In genomic region chr14:76836029-76836630, GRCh38 we compare ENCODE assay signal across 29 cellular contexts. TPM values are rescaled to one million over a fixed set of nuclear protein-coding genes. Genes with fewer than 3 reads are reported as not detected.
A peak's percentile ranks its signal among the peaks of the same experiment; 100 is the strongest.
DNase-seq lines count a peak whose midpoint lies in the region; ATAC-seq, FAIRE-seq and TF ChIP-seq lines count a peak whose summit lies in the region.
"Had no signal": no experiment of that assay in that cellular context is flagged by ENCODE, and none has a peak within 500 bp of the region (broad histone marks: within the 10 kb centered on the region; RNA-seq: fewer than 3 reads in every experiment).

No MANE protein-coding gene starts in this region.

- no peak overlapping the region for H3K4ac ChIP-seq in H1 (replicated peaks; ENCODE audit: insufficient read length, low read depth, low read length)

- no peaks in the 10 kb centered on the region for H3K4me1 Mint-ChIP-seq in natural killer cell
- H3K4me1 Mint-ChIP-seq: activated CD4-positive, alpha-beta T cell treated with anti-CD3 and anti-CD28 coated beads, Interleukin-2, amount 10 ng/mL, durations not matched to agents 24 days and 14 days; activated CD8-positive, alpha-beta memory T cell treated with anti-CD3 and anti-CD28 coated beads, Interleukin-2, amount 10 ng/mL, durations not matched to agents 7 days and 5 days; activated naive CD8-positive, alpha-beta T cell treated with anti-CD3 and anti-CD28 coated beads, Interleukin-2, amount 10 ng/mL, durations not matched to agents 7 days and 5 days; activated T-helper 17 cell treated with anti-CD3 and anti-CD28 coated beads, Interleukin-2, amount 50 U/mL, for 72 hours; CD4-positive, CD25-positive, alpha-beta regulatory T cell; naive thymus-derived CD4-positive, alpha-beta T cell; T-cell had no signal

- peak in 2 of 3 donors; percentile 46 to 77 for DNase-seq in right cardiac atrium
- DNase-seq in left cardiac atrium = no peak
- DNase-seq in H1 (ENCODE audit: low read depth in 1 of 2, low spot score in 2 of 2) = no peak
- DNase-seq in myocyte (ENCODE audit: low read depth) = peak; percentile 28
- DNase-seq in aorta = peak in 1 of 2 donors; percentile 71
- DNase-seq in SK-N-DZ (ENCODE audit: low spot score) = no peak
- DNase-seq in natural killer cell = no peak
- DNase-seq: ACHN; activated CD4-positive, alpha-beta T cell treated with anti-CD3 and anti-CD28 coated beads, Interleukin-2, amount 10 ng/mL, durations not matched to agents 24 days and 14 days; activated CD8-positive, alpha-beta memory T cell treated with anti-CD3 and anti-CD28 coated beads, Interleukin-2, amount 10 ng/mL, durations not matched to agents 7 days and 5 days; activated naive CD8-positive, alpha-beta T cell treated with anti-CD3 and anti-CD28 coated beads, Interleukin-2, amount 10 ng/mL, durations not matched to agents 7 days and 5 days; CD4-positive, CD25-positive, alpha-beta regulatory T cell; colonic mucosa; DMS153; H9; naive thymus-derived CD4-positive, alpha-beta T cell; NCI-H146; NCI-H774; SHP77; stimulated activated naive CD4-positive, alpha-beta T cell; T-cell; thyroid gland had no signal

- ATAC-seq in right cardiac atrium = no peak
- no peak for ATAC-seq in left cardiac atrium
- peak; percentile 15 for ATAC-seq in aorta (ENCODE audit: low FRiP score)
- ATAC-seq in HG02973 (IDR thresholded peaks at IDR 0.05; ENCODE audit: unreplicated experiment) = no peak
- ATAC-seq in natural killer cell = no peak
- ATAC-seq: activated CD8-positive, alpha-beta memory T cell treated with anti-CD3 and anti-CD28 coated beads, Interleukin-2, amount 10 ng/mL, durations not matched to agents 7 days and 5 days; activated T-helper 17 cell treated with anti-CD3 and anti-CD28 coated beads, Interleukin-2, amount 50 U/mL, for 72 hours; naive thymus-derived CD4-positive, alpha-beta T cell; T-cell had no signal

- no peaks in the 10 kb centered on the region for H4K20me1 ChIP-seq in H1 (replicated peaks in 1 of 2; ENCODE audit: control insufficient read depth in 1 of 2, insufficient read depth in 2 of 2, low read length in 2 of 2)

- peaks cover 12 to 21% of the 10 kb centered on the region in 2 donors for H3K27me3 Mint-ChIP-seq in natural killer cell (ENCODE audit: low read depth in 2 of 2)

- H3K36me3 ChIP-seq in H1 (ENCODE audit: control insufficient read depth in 2 of 4, insufficient read depth in 4 of 4, low read length in 3 of 4) (no peaks in the 10 kb centered on the region), aorta (ENCODE audit: control insufficient read depth in 1 of 2, insufficient read depth in 2 of 2, low read length in 1 of 2) (no peaks in the 10 kb centered on the region)
- H3K36me3 ChIP-seq: colonic mucosa, thyroid gland had no signal

- no peaks in the 10 kb centered on the region for H3K36me3 Mint-ChIP-seq in natural killer cell
- H3K36me3 Mint-ChIP-seq: activated CD8-positive, alpha-beta memory T cell treated with anti-CD3 and anti-CD28 coated beads, Interleukin-2, amount 10 ng/mL, durations not matched to agents 7 days and 5 days; activated naive CD8-positive, alpha-beta T cell treated with anti-CD3 and anti-CD28 coated beads, Interleukin-2, amount 10 ng/mL, durations not matched to agents 7 days and 5 days; CD4-positive, CD25-positive, alpha-beta regulatory T cell; naive thymus-derived CD4-positive, alpha-beta T cell; T-cell had no signal

- H3K27me3 ChIP-seq in right cardiac atrium (ENCODE audit: control insufficient read depth, insufficient read depth) (no peaks in the 10 kb centered on the region), H1 (replicated peaks in 1 of 4; ENCODE audit: control insufficient read depth in 3 of 4, extremely low read depth in 1 of 4, insufficient read depth in 3 of 4, low read length in 3 of 4) (no peaks in the 10 kb centered on the region), aorta (ENCODE audit: control insufficient read depth in 1 of 2, insufficient read depth in 2 of 2, low read length in 1 of 2) (no peaks in the 10 kb centered on the region)
- H3K27me3 ChIP-seq: colonic mucosa, thyroid gland had no signal

- CTCF ChIA-PET in H1 (lab: Charles Lee; ENCODE audit: partially characterized antibody) = interaction anchor here (1.3 to 1.8 kb wide), 4 partner anchors 10 to 234 kb away, joined by 3 to 5 read pairs (median 4); no protein-coding TSS in a partner anchor

- no peak overlapping the region for H3K23ac ChIP-seq in H1 (ENCODE audit: insufficient read length)

- peak overlapping the region; percentile 42; the same call in 1 of the 2 replicates for H2AFZ ChIP-seq in H1 (ENCODE audit: low read length)
- H2AFZ ChIP-seq: parathyroid adenoma had no signal

- no peak overlapping the region for H4K91ac ChIP-seq in H1 (replicated peaks; ENCODE audit: insufficient read length, low read length)

- no peak overlapping the region for H2BK12ac ChIP-seq in H1 (ENCODE audit: low read depth, low read length)

- H3K4me1 ChIP-seq in right cardiac atrium (ENCODE audit: control insufficient read depth, insufficient read depth, low read length) (no peaks in the 10 kb centered on the region), H1 (replicated peaks in 1 of 4; ENCODE audit: control insufficient read depth in 3 of 4, insufficient read depth in 4 of 4, low read length in 3 of 4) (peaks cover 0 to 3% (median 1%) of the 10 kb centered on the region in 4 experiments; a peak in 2 of 7 replicates), aorta (ENCODE audit: control insufficient read depth in 1 of 2, insufficient read depth in 2 of 2, low read length in 2 of 2) (no peaks in the 10 kb centered on the region)
- H3K4me1 ChIP-seq: colonic mucosa, parathyroid adenoma, thyroid gland had no signal

- WGBS in right cardiac atrium = 84% methylated on average over 13 of the region's 13 CpGs
- 96% methylated on average over 13 of the region's 13 CpGs; no CpG with 5 or more reads in 1 of the 2 experiments for WGBS in H1 (ENCODE audit: extremely low coverage in 1 of 2, insufficient coverage in 1 of 2, insufficient read length in 1 of 2, insufficient replicate concordance in 2 of 2, low coverage in 1 of 2, low lambda C conversion rate in 2 of 2, missing lambda C conversion rate in 1 of 2), 2 experiments
- WGBS in aorta, 2 donors = 88 to 90% methylated on average over 13 of the region's 13 CpGs

- no peaks in the 10 kb centered on the region for H3K79me2 ChIP-seq in H1 (ENCODE audit: control insufficient read depth in 1 of 2, insufficient read depth in 2 of 2, low read length in 2 of 2)
- H3K79me2 ChIP-seq: parathyroid adenoma had no signal

- no peak overlapping the region for H3K27ac ChIP-seq in right cardiac atrium (ENCODE audit: low read length)
- H3K27ac ChIP-seq in H1 (ENCODE audit: low read depth, low read length) = no peak overlapping the region
- H3K27ac ChIP-seq in aorta (ENCODE audit: low read depth in 1 of 2, low read length in 2 of 2) = no peak overlapping the region
- H3K27ac ChIP-seq: colonic mucosa, parathyroid adenoma, skin epidermis, thyroid gland had no signal

- no peak overlapping the region; the same call in 1 of the 2 replicates for H4K8ac ChIP-seq in H1 (ENCODE audit: extremely low read depth, insufficient read depth, low read length)

- POLR2A ChIA-PET in H1 (lab: Charles Lee; ENCODE audit: partially characterized antibody) = no interaction called here

- H3K9me3 ChIP-seq in right cardiac atrium (ENCODE audit: control insufficient read depth, low read length) (no peaks in the 10 kb centered on the region), H1 (ENCODE audit: insufficient read depth in 2 of 2, low read depth in 1 of 2, low read length in 1 of 2) (no peaks in the 10 kb centered on the region), aorta (ENCODE audit: control insufficient read depth, low read length) (no peaks in the 10 kb centered on the region)
- H3K9me3 ChIP-seq: colonic mucosa, thyroid gland had no signal

- no peak for FAIRE-seq in H1 (lab: Jason Lieb, UNC)
- FAIRE-seq: GM12892 had no signal

- no peak overlapping the region for H2BK5ac ChIP-seq in H1 (ENCODE audit: low read depth, low read length)

- no peaks in the 10 kb centered on the region for H3K23me2 ChIP-seq in H1 (ENCODE audit: low read depth, low read length)

- H3K4me3 ChIP-seq in right cardiac atrium (ENCODE audit: low read length) (no peak overlapping the region), H1 (ENCODE audit: extremely low read depth in 1 of 4, insufficient read depth in 2 of 4, low read depth in 3 of 4, low read length in 4 of 4) (no peak overlapping the region), aorta (ENCODE audit: low read length in 2 of 2) (no peak overlapping the region)
- H3K4me3 ChIP-seq: colonic mucosa, skin epidermis, thyroid gland had no signal

- H2BK120ac ChIP-seq in H1 (replicated peaks; ENCODE audit: low read depth, low read length) = no peak overlapping the region

- TF ChIP-seq POLR2A in H1 (IDR thresholded peaks at IDR 0.05; ENCODE audit: control extremely low read depth in 1 of 2, low read depth in 2 of 2, low read length in 2 of 2) = no peak

- no peak overlapping the region for H3K18ac ChIP-seq in H1 (ENCODE audit: extremely low read depth, low read length)

- no peak for TF ChIP-seq CTCF in H1 (IDR thresholded peaks at IDR 0.05; ENCODE audit: control extremely low read depth in 1 of 3, insufficient read depth in 1 of 3, low read depth in 1 of 3, low read length in 3 of 3)
- no peak for TF ChIP-seq CTCF in natural killer cell (IDR thresholded peaks at IDR 0.05)

- H2BK20ac ChIP-seq in H1 (ENCODE audit: low read length) = no peak overlapping the region

- H3K27ac Mint-ChIP-seq in natural killer cell = no peak overlapping the region
- H3K27ac Mint-ChIP-seq: activated CD4-positive, alpha-beta T cell treated with anti-CD3 and anti-CD28 coated beads, Interleukin-2, amount 10 ng/mL, durations not matched to agents 24 days and 14 days; activated CD8-positive, alpha-beta memory T cell treated with anti-CD3 and anti-CD28 coated beads, Interleukin-2, amount 10 ng/mL, durations not matched to agents 7 days and 5 days; activated naive CD8-positive, alpha-beta T cell treated with anti-CD3 and anti-CD28 coated beads, Interleukin-2, amount 10 ng/mL, durations not matched to agents 7 days and 5 days; activated T-helper 17 cell treated with anti-CD3 and anti-CD28 coated beads, Interleukin-2, amount 50 U/mL, for 72 hours; CD4-positive, CD25-positive, alpha-beta regulatory T cell; H9; naive thymus-derived CD4-positive, alpha-beta T cell; T-cell had no signal

- no peaks in the 10 kb centered on the region for H3K79me1 ChIP-seq in H1 (ENCODE audit: low read depth, low read length)

- H3K14ac ChIP-seq in H1 (ENCODE audit: insufficient read length) = no peak overlapping the region

- H3K9me3 Mint-ChIP-seq in natural killer cell = no peaks in the 10 kb centered on the region
- H3K9me3 Mint-ChIP-seq: activated CD4-positive, alpha-beta T cell treated with anti-CD3 and anti-CD28 coated beads, Interleukin-2, amount 10 ng/mL, durations not matched to agents 24 days and 14 days; activated naive CD8-positive, alpha-beta T cell treated with anti-CD3 and anti-CD28 coated beads, Interleukin-2, amount 10 ng/mL, durations not matched to agents 7 days and 5 days; activated T-helper 17 cell treated with anti-CD3 and anti-CD28 coated beads, Interleukin-2, amount 50 U/mL, for 72 hours; H9; naive thymus-derived CD4-positive, alpha-beta T cell; T-cell had no signal

- H4K5ac ChIP-seq in H1 (ENCODE audit: insufficient read length, low read depth, low read length) = no peak overlapping the region

- intact Hi-C loops in right cardiac atrium (cut with DNase I) = no loop called here
- intact Hi-C loops in left cardiac atrium (cut with DNase I) = no loop called here
- intact Hi-C loops in aorta (cut with DNase I) = no loop called here
- intact Hi-C loops in natural killer cell (cut with micrococcal nuclease) = no loop called here

- H3K4me2 ChIP-seq in H1 (ENCODE audit: insufficient read depth in 1 of 2, low read depth in 2 of 2, low read length in 2 of 2) = no peak overlapping the region

- H3K9ac ChIP-seq in H1 (replicated peaks in 1 of 4; ENCODE audit: extremely low read depth in 1 of 4, low read depth in 3 of 4, low read length in 3 of 4) = no peak overlapping the region
- H3K9ac ChIP-seq: parathyroid adenoma had no signal

- TF ChIP-seq EP300 in H1 (IDR thresholded peaks at IDR 0.05; ENCODE audit: borderline replicate concordance in 1 of 2, low read depth in 2 of 2, low read length in 2 of 2) = no peak

- H3K56ac ChIP-seq in H1 (replicated peaks; ENCODE audit: insufficient read length, low read depth, low read length) = no peak overlapping the region

- H2BK15ac ChIP-seq in H1 (ENCODE audit: low read length) = no peak overlapping the region

- H3K4me3 Mint-ChIP-seq in natural killer cell = no peak overlapping the region
- H3K4me3 Mint-ChIP-seq: activated CD4-positive, alpha-beta T cell treated with anti-CD3 and anti-CD28 coated beads, Interleukin-2, amount 10 ng/mL, durations not matched to agents 24 days and 14 days; activated CD8-positive, alpha-beta memory T cell treated with anti-CD3 and anti-CD28 coated beads, Interleukin-2, amount 10 ng/mL, durations not matched to agents 7 days and 5 days; activated naive CD8-positive, alpha-beta T cell treated with anti-CD3 and anti-CD28 coated beads, Interleukin-2, amount 10 ng/mL, durations not matched to agents 7 days and 5 days; activated T-helper 17 cell treated with anti-CD3 and anti-CD28 coated beads, Interleukin-2, amount 50 U/mL, for 72 hours; CD4-positive, CD25-positive, alpha-beta regulatory T cell; H9; naive thymus-derived CD4-positive, alpha-beta T cell; T-cell had no signal

- H2AK5ac ChIP-seq in H1 (ENCODE audit: low read depth, low read length) = no peak overlapping the region

- TF ChIP-seq RAD21 in H1 (IDR thresholded peaks at IDR 0.05 in 1 of 2, conservative IDR thresholded peaks at IDR 0.05 in 1 of 2; ENCODE audit: low read depth in 2 of 2, low read length in 2 of 2) = no peak

RNA-seq across cellular contexts. Expression of gene LRRC74A, which starts 9.9 kb away (rescaled TPM):
- total RNA-seq in right cardiac atrium (1 to 10 TPM in 1 of 4 donors, not detected in 3; 1.1 TPM), left cardiac atrium (not detected), myocyte (not detected in 2 replicates), aorta (not detected), natural killer cell (not detected)
- polyA plus RNA-seq in right cardiac atrium (not detected), H1 (2011; rRNA removed) (not detected in 2 replicates), aorta (1 to 10 TPM in 1 of 2 donors, not detected in 1; 4.4 TPM)
- not detected in 2 replicates for total RNA-seq in H1 (2021; fragmentation: NEBNext Ultra II Directional; extraction: Animal tissue kit (Norgen Biotek cat#: 25700))
- not detected for polyA plus RNA-seq in H1 (2011; cell fraction: cytosol; rRNA removed)
- polyA plus RNA-seq in H1 (2011; cell fraction: nucleus; rRNA removed) = not detected
- not detected in 4 replicates for polyA plus RNA-seq in H1 (2012, experiment 1 of 2)
- not detected for polyA plus RNA-seq in H1 (2012, experiment 2 of 2)
- polyA plus RNA-seq in H1 (2013, experiment 1 of 2) = not detected
- not detected for polyA plus RNA-seq in H1 (2013, experiment 2 of 2)
- polyA minus RNA-seq in H1 (2011; rRNA and poly(A)+ RNA removed) = not detected in 2 replicates
- polyA minus RNA-seq in H1 (2011; cell fraction: cytosol; rRNA and poly(A)+ RNA removed) = not detected
- not detected for polyA minus RNA-seq in H1 (2011; cell fraction: nucleus; rRNA and poly(A)+ RNA removed)
- not detected for polyA plus RNA-seq in myocyte (2012)
- polyA plus RNA-seq in SK-N-DZ (2014; cell fraction: cytosol; rRNA removed) = not detected in 2 replicates
- polyA plus RNA-seq in SK-N-DZ (2014; cell fraction: nucleus; rRNA removed) = not detected in 2 replicates
- total RNA-seq: activated CD4-positive, alpha-beta T cell treated with anti-CD3 and anti-CD28 coated beads, Interleukin-2, amount 10 ng/mL, durations not matched to agents 24 days and 14 days; activated CD8-positive, alpha-beta memory T cell treated with anti-CD3 and anti-CD28 coated beads, Interleukin-2, amount 10 ng/mL, durations not matched to agents 7 days and 5 days; activated naive CD8-positive, alpha-beta T cell treated with anti-CD3 and anti-CD28 coated beads, Interleukin-2, amount 10 ng/mL, durations not matched to agents 7 days and 5 days; activated T-helper 17 cell treated with anti-CD3 and anti-CD28 coated beads, Interleukin-2, amount 50 U/mL, for 72 hours; CD4-positive, CD25-positive, alpha-beta regulatory T cell; colonic mucosa; H9; lower leg skin; naive thymus-derived CD4-positive, alpha-beta T cell; OCI-LY7; T-cell; thyroid gland had no signal
- polyA plus RNA-seq: CD4-positive, CD25-positive, alpha-beta regulatory T cell; naive thymus-derived CD4-positive, alpha-beta T cell had no signal

RNA-seq across cellular contexts. Expression of gene ANGEL1, which starts 23.4 kb away (rescaled TPM):
- total RNA-seq in right cardiac atrium (10 to 100 TPM; 19.9 to 24.9 (median 20.3) TPM), left cardiac atrium (10 to 100 TPM; 14.9 to 21.6 TPM), myocyte (15.0 and 18.7 TPM in 2 replicates), aorta (10 to 100 TPM; 17.1 to 32.2 TPM), natural killer cell (10 to 100 TPM; 12.2 to 20.2 (median 17.2) TPM)
- polyA plus RNA-seq in right cardiac atrium (12.8 TPM), H1 (2011; rRNA removed) (27.2 and 31.6 TPM in 2 replicates), aorta (1 to 10 TPM; 1.1 to 9.7 TPM)
- total RNA-seq in H1 (2021; fragmentation: NEBNext Ultra II Directional; extraction: Animal tissue kit (Norgen Biotek cat#: 25700)) = 23.1 and 26.8 TPM in 2 replicates
- polyA plus RNA-seq in H1 (2011; cell fraction: cytosol; rRNA removed) = 28.5 TPM
- 72.3 TPM for polyA plus RNA-seq in H1 (2011; cell fraction: nucleus; rRNA removed)
- polyA plus RNA-seq in H1 (2012, experiment 1 of 2) = 16.0 to 20.4 TPM (median 18.1 TPM) in 4 replicates
- polyA plus RNA-seq in H1 (2012, experiment 2 of 2) = 17.7 TPM
- polyA plus RNA-seq in H1 (2013, experiment 1 of 2) = 21.7 TPM
- polyA plus RNA-seq in H1 (2013, experiment 2 of 2) = 22.3 TPM
- polyA minus RNA-seq in H1 (2011; rRNA and poly(A)+ RNA removed) = 66.0 and 90.8 TPM in 2 replicates
- polyA minus RNA-seq in H1 (2011; cell fraction: cytosol; rRNA and poly(A)+ RNA removed) = 18.6 TPM
- 44.9 TPM for polyA minus RNA-seq in H1 (2011; cell fraction: nucleus; rRNA and poly(A)+ RNA removed)
- 14.2 TPM for polyA plus RNA-seq in myocyte (2012)
- polyA plus RNA-seq in SK-N-DZ (2014; cell fraction: cytosol; rRNA removed) = 8.8 and 9.6 TPM in 2 replicates
- 12.2 and 18.5 TPM in 2 replicates for polyA plus RNA-seq in SK-N-DZ (2014; cell fraction: nucleus; rRNA removed)

Comparison
In these comparisons a context has a peak if more than half of its experiments do, and no peak if none do; other contexts are left out.
1. DNase-seq: peak in right cardiac atrium (2 of 3) and myocyte (single experiment); none in left cardiac atrium (single experiment), H1 (0 of 2), SK-N-DZ (single experiment) and natural killer cell (single experiment).